In the genomic region with DNA sequence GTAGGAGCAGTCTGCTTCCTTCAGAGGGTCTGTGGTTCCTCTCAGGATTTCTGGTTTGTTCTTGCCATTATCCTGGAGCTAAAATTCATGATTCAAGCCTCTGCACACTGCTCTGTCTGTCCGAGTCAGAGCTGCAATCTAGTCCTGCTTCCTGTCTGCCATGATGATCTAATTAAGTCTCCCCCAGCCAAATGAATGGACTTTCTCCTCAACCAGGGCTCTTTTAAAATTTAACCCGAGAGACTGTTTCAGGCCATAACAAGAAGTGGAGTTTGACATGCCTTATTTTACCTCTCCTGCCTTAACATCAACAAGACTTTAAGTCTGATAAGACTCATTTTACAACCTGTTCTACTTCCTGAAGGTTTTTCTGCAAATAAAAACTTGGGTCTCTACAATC, we compare ENCODE assay signal across 17 cellular contexts.
"Had no signal": no experiment of that assay in that cellular context is flagged by ENCODE, and none has a peak within 500 bp of the region (broad histone marks: within the 10 kb centered on the region; RNA-seq: fewer than 3 reads in every experiment).

No MANE protein-coding gene starts in this region.

- H3K36me3 ChIP-seq: right atrium auricular region, sigmoid colon had no signal

- H3K27ac Mint-ChIP-seq: endodermal cell, mesothelial cell of epicardium, naive B cell, type B pancreatic cell had no signal

- H3K4me1 Mint-ChIP-seq: endodermal cell, naive B cell had no signal

- H3K4me1 ChIP-seq: foreskin keratinocyte, right atrium auricular region, sigmoid colon had no signal

- H3K9me3 ChIP-seq: right atrium auricular region had no signal

- H3K4me3 Mint-ChIP-seq: endodermal cell, mesothelial cell of epicardium, naive B cell, type B pancreatic cell had no signal

- DNase-seq: cerebellar nuclear complex; effector CD4-positive, alpha-beta T cell; endodermal cell; erythroblast; foreskin keratinocyte; head of caudate nucleus; hippocampal formation; mammary epithelial cell; naive B cell; sigmoid colon; stimulated activated CD4-positive, alpha-beta T cell treated with anti-CD3 and anti-CD28 coated beads, Interleukin-2, amount 100 ng/mL, for 48 hours; stimulated activated naive CD4-positive, alpha-beta T cell treated with Interleukin-2 at 50 U/mL for 16 hours had no signal

- H3K4me3 ChIP-seq: coronary artery, right atrium auricular region, sigmoid colon, skin epidermis had no signal

- H3K27ac ChIP-seq: coronary artery, foreskin keratinocyte, right atrium auricular region, sigmoid colon, skin epidermis had no signal

- H3K36me3 Mint-ChIP-seq: naive B cell, type B pancreatic cell had no signal

- H3K27me3 Mint-ChIP-seq: naive B cell, type B pancreatic cell had no signal

- H3K27me3 ChIP-seq: foreskin keratinocyte, right atrium auricular region, sigmoid colon had no signal
